In genomic region chr10:30688456-30688855, GRCh38 we compare ENCODE assay signal across 23 cellular contexts. TPM values are rescaled to one million over a fixed set of nuclear protein-coding genes. Genes with fewer than 3 reads are reported as not detected.
DNase-seq lines count a peak whose midpoint lies in the region; ATAC-seq and TF ChIP-seq lines count a peak whose summit lies in the region.
"Had no signal": no experiment of that assay in that cellular context is flagged by ENCODE, and none has a peak within 500 bp of the region (broad histone marks: within the 10 kb centered on the region; RNA-seq: fewer than 3 reads in every experiment).

No MANE protein-coding gene starts in this region.

- no peaks in the 10 kb centered on the region for H3K36me3 ChIP-seq in DOHH2 (ENCODE audit: control insufficient read depth, low read length)
- H3K36me3 ChIP-seq: left ventricle myocardium inferior, right atrium auricular region had no signal

- H3K27me3 Mint-ChIP-seq in activated T-helper 17 cell treated with anti-CD3 and anti-CD28 coated beads, Interleukin-2, amount 50 U/mL, for 72 hours = peaks cover 4% of the 10 kb centered on the region
- H3K27me3 Mint-ChIP-seq in nephron (ENCODE audit: low read depth) = peaks cover 12% of the 10 kb centered on the region

- DNase-seq in A172 (ENCODE audit: low spot score) = peak; percentile 20
- DNase-seq in head of caudate nucleus = no peak
- DNase-seq: cerebellar nuclear complex; stimulated activated CD4-positive, alpha-beta T cell treated with anti-CD3 and anti-CD28 coated beads, Interleukin-4, amount 100 ng/mL, for 1 hour had no signal

- no peaks in the 10 kb centered on the region for H3K9me3 ChIP-seq in DOHH2 (ENCODE audit: control insufficient read depth, insufficient read depth, low read length)
- H3K9me3 ChIP-seq: body of pancreas, left ventricle myocardium inferior, right atrium auricular region had no signal

- no peaks in the 10 kb centered on the region for H3F3A ChIP-seq in DOHH2 (ENCODE audit: control insufficient read depth, insufficient read depth)

- peak; percentile 15 for ATAC-seq in activated T-helper 17 cell treated with anti-CD3 and anti-CD28 coated beads, Interleukin-2, amount 50 U/mL, for 72 hours (replicated peaks)
- ATAC-seq in GM21576 (IDR thresholded peaks at IDR 0.05; ENCODE audit: unreplicated experiment) (no peak), GM21717 (IDR thresholded peaks at IDR 0.05; ENCODE audit: unreplicated experiment) (no peak)

- intact Hi-C loops in head of caudate nucleus (cut with DNase I) = no loop called here

- peaks cover 5% of the 10 kb centered on the region for H3K9me3 Mint-ChIP-seq in activated T-helper 17 cell treated with anti-CD3 and anti-CD28 coated beads, Interleukin-2, amount 50 U/mL, for 72 hours
- no peaks in the 10 kb centered on the region for H3K9me3 Mint-ChIP-seq in nephron
- H3K9me3 Mint-ChIP-seq: mesothelial cell of epicardium; naive thymus-derived CD4-positive, alpha-beta T cell; stimulated activated memory B cell treated with anti-CD40 and anti-IgM and Interleukin-4, amounts not matched to agents 10 μg/mL and 1 μg/mL and 100 μg/mL, for 72 hours had no signal

- H4K20me1 ChIP-seq in DOHH2 (ENCODE audit: control insufficient read depth, insufficient read depth, low read depth, low read length) = no peaks in the 10 kb centered on the region

- no peak overlapping the region for H3K27ac ChIP-seq in DOHH2 (ENCODE audit: low read depth, low read length)
- H3K27ac ChIP-seq: body of pancreas, left ventricle myocardium inferior, parathyroid adenoma, right atrium auricular region, SK-N-MC, VCaP had no signal

- H3K27me3 ChIP-seq in DOHH2 (ENCODE audit: control insufficient read depth, low read length) = peaks cover 10% of the 10 kb centered on the region
- H3K27me3 ChIP-seq: body of pancreas, right atrium auricular region had no signal

- peak overlapping the region; percentile 10 for H3K4me2 ChIP-seq in DOHH2 (ENCODE audit: low read length)

- TF ChIP-seq CTCF in DOHH2 (IDR thresholded peaks at IDR 0.05; ENCODE audit: low read depth, low read length, poor library complexity, severe bottlenecking) = no peak
- no peak for TF ChIP-seq CTCF in nephron (IDR thresholded peaks at IDR 0.05; ENCODE audit: unreplicated experiment in 3 of 3)

- H3K4me1 ChIP-seq in DOHH2 (ENCODE audit: control insufficient read depth, low read length) = peaks cover 27% of the 10 kb centered on the region
- H3K4me1 ChIP-seq: body of pancreas, left ventricle myocardium inferior, parathyroid adenoma, right atrium auricular region had no signal

- peaks cover 75% of the 10 kb centered on the region for H3K36me3 Mint-ChIP-seq in activated T-helper 17 cell treated with anti-CD3 and anti-CD28 coated beads, Interleukin-2, amount 50 U/mL, for 72 hours (ENCODE audit: low read depth)
- H3K36me3 Mint-ChIP-seq in nephron (ENCODE audit: low read depth) = no peaks in the 10 kb centered on the region
- H3K36me3 Mint-ChIP-seq: mesothelial cell of epicardium; stimulated activated memory B cell treated with anti-CD40 and anti-IgM and Interleukin-4, amounts not matched to agents 10 μg/mL and 1 μg/mL and 100 μg/mL, for 72 hours had no signal

- no peak overlapping the region for H3K4me3 ChIP-seq in DOHH2 (ENCODE audit: low read length)
- H3K4me3 ChIP-seq: body of pancreas, left ventricle myocardium inferior, right atrium auricular region, SK-N-MC had no signal

- peaks cover 48% of the 10 kb centered on the region for H3K4me1 Mint-ChIP-seq in activated T-helper 17 cell treated with anti-CD3 and anti-CD28 coated beads, Interleukin-2, amount 50 U/mL, for 72 hours
- peaks cover 8% of the 10 kb centered on the region for H3K4me1 Mint-ChIP-seq in nephron

- no peaks in the 10 kb centered on the region for H3K79me2 ChIP-seq in DOHH2 (ENCODE audit: control insufficient read depth, low read length)
- H3K79me2 ChIP-seq: parathyroid adenoma had no signal

- peak overlapping the region; percentile 97 for H3K27ac Mint-ChIP-seq in activated T-helper 17 cell treated with anti-CD3 and anti-CD28 coated beads, Interleukin-2, amount 50 U/mL, for 72 hours
- peak overlapping the region in 2 of 3 experiments; percentile 2 to 49 for H3K27ac Mint-ChIP-seq in nephron
- H3K27ac Mint-ChIP-seq: mesothelial cell of epicardium; stimulated activated memory B cell treated with anti-CD40 and anti-IgM and Interleukin-4, amounts not matched to agents 10 μg/mL and 1 μg/mL and 100 μg/mL, for 72 hours had no signal

- H3K9me2 ChIP-seq in DOHH2 (replicated peaks; ENCODE audit: control insufficient read depth, low read length) = no peaks in the 10 kb centered on the region

- peak overlapping the region; percentile 82 for H3K4me3 Mint-ChIP-seq in activated T-helper 17 cell treated with anti-CD3 and anti-CD28 coated beads, Interleukin-2, amount 50 U/mL, for 72 hours
- H3K4me3 Mint-ChIP-seq in nephron = no peak overlapping the region
- H3K4me3 Mint-ChIP-seq: mesothelial cell of epicardium; naive thymus-derived CD4-positive, alpha-beta T cell; stimulated activated memory B cell treated with anti-CD40 and anti-IgM and Interleukin-4, amounts not matched to agents 10 μg/mL and 1 μg/mL and 100 μg/mL, for 72 hours had no signal

RNA-seq across cellular contexts. Expression of gene LYZL2, which starts 58.9 kb away (rescaled TPM):
- total RNA-seq in A172 (2014; rRNA removed; shearing (Covaris generic)) = not detected in 2 replicates
- not detected for total RNA-seq in activated T-helper 17 cell treated with anti-CD3 and anti-CD28 coated beads, Interleukin-2, amount 50 U/mL, for 72 hours
- total RNA-seq: body of pancreas; Calu3; dermis microvascular lymphatic vessel endothelial cell; left ventricle myocardium inferior; mesothelial cell of epicardium; naive thymus-derived CD4-positive, alpha-beta T cell; right atrium auricular region; T-helper 2 cell treated with Interferon-gamma antibody and Interleukin-4, amounts not matched to agents 100 ng/mL and 5 ng/mL, for 36 hours; temporal lobe; ureter had no signal
